ENCODE assay signal across 12 cellular contexts in the genomic region with DNA sequence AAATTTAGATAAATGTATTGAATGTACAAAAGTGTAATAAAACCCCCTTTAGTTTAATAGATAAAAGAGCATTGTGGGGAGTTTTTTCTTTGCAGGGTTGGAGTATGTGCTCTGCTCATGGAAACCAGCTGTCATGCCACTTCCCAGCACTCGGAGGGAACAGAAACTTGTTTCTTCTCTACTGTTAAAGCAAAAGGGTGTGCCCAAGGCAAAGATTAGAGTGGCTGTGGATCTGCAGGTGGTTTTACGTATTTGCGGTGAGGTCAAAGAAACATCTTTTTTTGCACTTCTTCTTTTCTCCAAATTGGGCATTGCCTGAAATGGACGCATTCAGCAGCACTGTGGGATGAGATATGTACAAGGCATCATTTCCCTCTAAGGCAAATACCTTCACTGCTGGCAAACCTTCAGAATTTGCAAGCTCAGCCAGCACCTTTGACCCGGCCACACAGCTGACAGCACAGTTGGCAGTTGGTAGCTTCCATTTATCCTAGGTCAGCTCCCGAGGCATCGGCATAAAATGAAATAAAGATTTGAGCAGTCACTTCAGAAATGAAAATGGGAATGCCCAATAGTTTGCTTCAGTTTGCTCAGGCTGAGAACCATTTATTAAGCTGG.
DNase-seq lines count a peak whose midpoint lies in the region; ATAC-seq and TF ChIP-seq lines count a peak whose summit lies in the region.
"Had no signal": no experiment of that assay in that cellular context is flagged by ENCODE, and none has a peak within 500 bp of the region (broad histone marks: within the 10 kb centered on the region; RNA-seq: fewer than 3 reads in every experiment).

No MANE protein-coding gene starts in this region.

- H3K4me3 ChIP-seq in heart right ventricle (no peak overlapping the region), psoas muscle (peak overlapping the region; percentile 24), smooth muscle cell (no peak overlapping the region)
- H3K4me3 ChIP-seq: esophagus squamous epithelium had no signal

- TF ChIP-seq CTCF in heart right ventricle (IDR thresholded peaks at IDR 0.05) (no peak), psoas muscle (IDR thresholded peaks at IDR 0.05) (no peak), smooth muscle cell (IDR thresholded peaks at IDR 0.05; ENCODE audit: borderline replicate concordance, insufficient read depth, poor library complexity, severe bottlenecking) (no peak)

- no peak overlapping the region for H2AFZ ChIP-seq in smooth muscle cell (ENCODE audit: low read depth)

- H3K9me3 ChIP-seq in heart right ventricle (no peaks in the 10 kb centered on the region), psoas muscle (no peaks in the 10 kb centered on the region), smooth muscle cell (replicated peaks; ENCODE audit: low read depth) (no peaks in the 10 kb centered on the region)
- H3K9me3 ChIP-seq: esophagus squamous epithelium had no signal

- DNase-seq in M059J (ENCODE audit: low read depth) (peak; percentile 47), SK-MEL-5 (ENCODE audit: low read depth, low spot score) (peak; percentile 95), heart right ventricle (no peak), psoas muscle (no peak), smooth muscle cell (lab: John Stamatoyannopoulos, UW; ENCODE audit: unreplicated experiment) (no peak), NCI-H1092 treated with DMSO at 0.1 percent for 48 hours (lab: John Stamatoyannopoulos, UW) (no peak)
- DNase-seq: activated CD4-positive, alpha-beta T cell treated with anti-CD3 and anti-CD28 coated beads for 48 hours; activated gamma-delta T cell; caudate nucleus; esophagus squamous epithelium; stimulated activated CD4-positive, alpha-beta T cell treated with anti-CD3 and anti-CD28 coated beads, Interleukin-2, amount 100 ng/mL, for 48 hours had no signal

- no peaks in the 10 kb centered on the region for H3K36me3 ChIP-seq in heart right ventricle
- no peaks in the 10 kb centered on the region for H3K36me3 ChIP-seq in psoas muscle (ENCODE audit: insufficient read depth in 1 of 2, low read depth in 1 of 2)
- H3K36me3 ChIP-seq in smooth muscle cell (ENCODE audit: low read depth) = no peaks in the 10 kb centered on the region
- H3K36me3 ChIP-seq: esophagus squamous epithelium had no signal

- peak overlapping the region; percentile 13 to 78 (median 62) for H3K27ac ChIP-seq in heart right ventricle
- H3K27ac ChIP-seq in psoas muscle = peak overlapping the region; percentile 84
- H3K27ac ChIP-seq in smooth muscle cell (ENCODE audit: low read depth) = no peak overlapping the region
- H3K27ac ChIP-seq: esophagus squamous epithelium had no signal

- no peaks in the 10 kb centered on the region for H3K79me2 ChIP-seq in smooth muscle cell (ENCODE audit: low read depth)

- no peak overlapping the region for H3K9ac ChIP-seq in smooth muscle cell (ENCODE audit: low read depth)

- H4K20me1 ChIP-seq in smooth muscle cell (ENCODE audit: low read depth) = no peaks in the 10 kb centered on the region

- H3K4me2 ChIP-seq in smooth muscle cell = no peak overlapping the region

- intact Hi-C loops in heart right ventricle (cut with DNase I) (loop anchor here in 3 of 10 donors (2.0 to 10.0 kb wide), 6 partner anchors 68 to 182 kb away; a partner anchor contains a TSS), psoas muscle (cut with DNase I) (loop anchor here in 1 of 2 donors (1.0 to 5.0 kb wide), 2 partner anchors 68 to 179 kb away; a partner anchor contains a TSS)

- H3K27me3 ChIP-seq in heart right ventricle (no peaks in the 10 kb centered on the region), psoas muscle (ENCODE audit: insufficient read depth in 3 of 3, low read length in 2 of 3) (no peaks in the 10 kb centered on the region), smooth muscle cell (ENCODE audit: low read depth) (peaks cover 13% of the 10 kb centered on the region)
- H3K27me3 ChIP-seq: esophagus squamous epithelium had no signal

- no peaks in the 10 kb centered on the region for H3F3A ChIP-seq in smooth muscle cell (ENCODE audit: low read depth)

- in situ Hi-C loops in SK-MEL-5 (cut with HindIII; ENCODE audit: low pct_unique_long_range_greater_than_20kb, low sequenced_read_pairs) = no loop called here

- WGBS in heart right ventricle, 2 donors = 41 to 52% methylated on average over 7 of the region's 7 CpGs
- WGBS in psoas muscle, 3 donors = 26 to 35% (median 26%) methylated on average over 7 of the region's 7 CpGs
- 88% methylated on average over 7 of the region's 7 CpGs for WGBS in smooth muscle cell (ENCODE audit: low lambda C conversion rate)

- H3K4me1 ChIP-seq in heart right ventricle (peaks cover 0 to 19% (median 0%) of the 10 kb centered on the region in 9 donors), psoas muscle (peaks cover 14% of the 10 kb centered on the region), smooth muscle cell (ENCODE audit: low read depth) (no peaks in the 10 kb centered on the region)
- H3K4me1 ChIP-seq: esophagus squamous epithelium had no signal

- peak; percentile 34 to 72 (median 58) for ATAC-seq in heart right ventricle
- peak; percentile 33 to 72 (median 69) for ATAC-seq in psoas muscle
- no peak for ATAC-seq in HG03097 (IDR thresholded peaks at IDR 0.05; ENCODE audit: low FRiP score, unreplicated experiment)

Comparison
In these comparisons a context has a peak if more than half of its experiments do, and no peak if none do; other contexts are left out.
1. DNase-seq: peak in M059J (single experiment) and SK-MEL-5 (single experiment); none in heart right ventricle (0 of 2), psoas muscle (0 of 2), smooth muscle cell (single experiment) and NCI-H1092 treated with DMSO at 0.1 percent for 48 hours (single experiment).